8 cellular contexts compared by ENCODE assay signal in genomic region chr7:124155400-124156022, GRCh38.
A peak's percentile ranks its signal among the peaks of the same experiment; 100 is the strongest.
DNase-seq lines count a peak whose midpoint lies in the region; ATAC-seq and TF ChIP-seq lines count a peak whose summit lies in the region.

No MANE protein-coding gene starts in this region.

- H3K4me3 ChIP-seq in heart right ventricle: no peak overlapping the region
- H3K4me3 ChIP-seq in RWPE2 (ENCODE audit: severe bottlenecking): no peak overlapping the region

- WGBS in heart right ventricle, 2 donors: 39 to 41% methylated on average over 3 of the region's 3 CpGs

- H3K27me3 Mint-ChIP-seq in activated CD4-positive, alpha-beta memory T cell treated with anti-CD3 and anti-CD28 coated beads, Interleukin-2, amount 10 ng/mL, durations not matched to agents 7 days and 5 days: no peaks in the 10 kb centered on the region

- intact Hi-C loops in heart right ventricle (cut with DNase I) (loop anchor here in 3 of 10 donors (5.0 to 10.0 kb wide), 3 partner anchors 627 to 632 kb away; no protein-coding TSS in a partner anchor), Right ventricle myocardium superior (cut with DNase I) (no loop called here)

- no peak for ATAC-seq in heart right ventricle
- no peak for ATAC-seq in Right ventricle myocardium superior (ENCODE audit: poor library complexity)
- peak; percentile 74 for ATAC-seq in RWPE2 (ENCODE audit: low read depth)
- ATAC-seq in GM21825 (IDR thresholded peaks at IDR 0.05; ENCODE audit: unreplicated experiment): no peak

- DNase-seq in heart right ventricle (no peak), Right ventricle myocardium superior (no peak), HuH-7 (ENCODE audit: low spot score) (peak; percentile 7), RWPE2 (ENCODE audit: low spot score) (no peak), glomerular visceral epithelial cell (ENCODE audit: extremely low spot score) (peak; percentile 7)
- DNase-seq in activated CD4-positive, alpha-beta memory T cell treated with anti-CD3 and anti-CD28 coated beads, Interleukin-2, amount 10 ng/mL, durations not matched to agents 7 days and 5 days: no peak
- DNase-seq in central memory CD4-positive, alpha-beta T cell: no peak

- CTCF ChIA-PET in activated CD4-positive, alpha-beta memory T cell treated with anti-CD3 and anti-CD28 coated beads, Interleukin-2, amount 10 ng/mL, durations not matched to agents 7 days and 5 days (lab: Charles Lee): no interaction called here

- POLR2A ChIA-PET in activated CD4-positive, alpha-beta memory T cell treated with anti-CD3 and anti-CD28 coated beads, Interleukin-2, amount 10 ng/mL, durations not matched to agents 7 days and 5 days (lab: Charles Lee): no interaction called here

- no peak overlapping the region for H3K27ac Mint-ChIP-seq in activated CD4-positive, alpha-beta memory T cell treated with anti-CD3 and anti-CD28 coated beads, Interleukin-2, amount 10 ng/mL, durations not matched to agents 7 days and 5 days

- H3K36me3 Mint-ChIP-seq in activated CD4-positive, alpha-beta memory T cell treated with anti-CD3 and anti-CD28 coated beads, Interleukin-2, amount 10 ng/mL, durations not matched to agents 7 days and 5 days (ENCODE audit: low read depth): no peaks in the 10 kb centered on the region

- H3K36me3 ChIP-seq in heart right ventricle: no peaks in the 10 kb centered on the region
- no peaks in the 10 kb centered on the region for H3K36me3 ChIP-seq in RWPE2 (ENCODE audit: low read depth)

- H3K4me3 Mint-ChIP-seq in activated CD4-positive, alpha-beta memory T cell treated with anti-CD3 and anti-CD28 coated beads, Interleukin-2, amount 10 ng/mL, durations not matched to agents 7 days and 5 days: no peak overlapping the region

- H3K4me1 ChIP-seq in heart right ventricle: no peaks in the 10 kb centered on the region
- H3K4me1 ChIP-seq in RWPE2 (ENCODE audit: insufficient read depth, poor library complexity, severe bottlenecking): no peaks in the 10 kb centered on the region

- no peaks in the 10 kb centered on the region for H3K4me1 Mint-ChIP-seq in activated CD4-positive, alpha-beta memory T cell treated with anti-CD3 and anti-CD28 coated beads, Interleukin-2, amount 10 ng/mL, durations not matched to agents 7 days and 5 days

- no peaks in the 10 kb centered on the region for H3K27me3 ChIP-seq in heart right ventricle
- no peaks in the 10 kb centered on the region for H3K27me3 ChIP-seq in RWPE2 (ENCODE audit: insufficient read depth, poor library complexity, severe bottlenecking)

- TF ChIP-seq CTCF in heart right ventricle (IDR thresholded peaks at IDR 0.05) (peak in 8 of 9 donors; percentile 12 to 65 (median 46)), RWPE2 (IDR thresholded peaks at IDR 0.05; ENCODE audit: poor library complexity, severe bottlenecking) (peak; percentile 74)

- H3K27ac ChIP-seq in heart right ventricle: no peak overlapping the region
- no peak overlapping the region for H3K27ac ChIP-seq in RWPE2 (ENCODE audit: poor library complexity, severe bottlenecking)

- H3K9me3 ChIP-seq in heart right ventricle (no peaks in the 10 kb centered on the region), RWPE2 (ENCODE audit: severe bottlenecking) (no peaks in the 10 kb centered on the region)

- H3K9me3 Mint-ChIP-seq in activated CD4-positive, alpha-beta memory T cell treated with anti-CD3 and anti-CD28 coated beads, Interleukin-2, amount 10 ng/mL, durations not matched to agents 7 days and 5 days: no peaks in the 10 kb centered on the region

Comparison
In these comparisons a context has a peak if more than half of its experiments do, and no peak if none do; other contexts are left out.
1. DNase-seq: peak in HuH-7 (single experiment) and glomerular visceral epithelial cell (single experiment); none in heart right ventricle (0 of 2), Right ventricle myocardium superior (single experiment), RWPE2 (single experiment), activated CD4-positive, alpha-beta memory T cell treated with anti-CD3 and anti-CD28 coated beads, Interleukin-2, amount 10 ng/mL, durations not matched to agents 7 days and 5 days (single experiment) and central memory CD4-positive, alpha-beta T cell (single experiment).